9 cellular contexts compared by ENCODE assay signal in the genomic region with DNA sequence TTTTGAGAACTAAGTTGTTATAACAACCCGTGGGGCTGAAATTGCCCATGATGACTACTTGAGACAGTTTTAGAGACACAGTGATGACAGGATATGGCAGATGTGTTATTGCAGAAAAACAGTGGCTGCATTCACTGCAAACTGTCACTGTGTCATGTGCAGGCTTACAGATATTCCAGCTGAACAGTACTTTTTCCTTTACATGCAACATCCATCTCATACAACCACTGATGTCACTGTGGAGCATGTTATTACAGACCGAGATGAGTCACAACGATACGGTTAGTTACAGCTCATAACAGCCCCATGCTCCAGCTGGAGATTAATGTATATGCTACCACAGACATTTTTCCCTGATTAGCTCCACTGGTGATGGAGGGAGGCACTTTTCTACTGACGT.
A peak's percentile ranks its signal among the peaks of the same experiment; 100 is the strongest.
DNase-seq lines count a peak whose midpoint lies in the region; ATAC-seq and TF ChIP-seq lines count a peak whose summit lies in the region.
"Had no signal": no experiment of that assay in that cellular context is flagged by ENCODE, and none has a peak within 500 bp of the region (broad histone marks: within the 10 kb centered on the region; RNA-seq: fewer than 3 reads in every experiment).

No MANE protein-coding gene starts in this region.

- DNase-seq in GM10266 (ENCODE audit: extremely low spot score) = peak; percentile 17
- DNase-seq in astrocyte of the cerebellum (ENCODE audit: low read depth) = peak; percentile 43
- no peak for DNase-seq in activated T-cell treated with anti-CD3 and anti-CD28 coated beads, Interleukin-2, amount 50 U/mL, for 4 hours
- DNase-seq in Calu3 = no peak
- no peak for DNase-seq in Right ventricle myocardium superior
- DNase-seq in activated T-cell treated with anti-CD3 and anti-CD28 coated beads, Interleukin-2, amount 50 U/mL, for 48 hours = no peak
- DNase-seq: kidney glomerular epithelial cell had no signal

- ATAC-seq in GM19468 (IDR thresholded peaks at IDR 0.05; ENCODE audit: extremely low read depth, unreplicated experiment) (peak; percentile 83), HG03135 (IDR thresholded peaks at IDR 0.05; ENCODE audit: unreplicated experiment) (peak; percentile 92), Right ventricle myocardium superior (ENCODE audit: poor library complexity) (no peak)
- no peak for ATAC-seq in activated T-cell treated with anti-CD3 and anti-CD28 coated beads, Interleukin-2, amount 50 U/mL, for 4 hours

- peaks cover 8% of the 10 kb centered on the region for H3K27me3 Mint-ChIP-seq in activated T-cell treated with anti-CD3 and anti-CD28 coated beads, Interleukin-2, amount 50 U/mL, for 4 hours (ENCODE audit: low read depth)
- H3K27me3 Mint-ChIP-seq in Calu3 (ENCODE audit: unreplicated experiment) = no peaks in the 10 kb centered on the region

- intact Hi-C loops in Calu3 (cut with micrococcal nuclease; ENCODE audit: unreplicated experiment) (no loop called here), Right ventricle myocardium superior (cut with DNase I) (no loop called here)

- TF ChIP-seq CTCF in GM10266 (IDR thresholded peaks at IDR 0.05; ENCODE audit: control insufficient read depth, insufficient read depth, low read depth, missing control alignments) (no peak), astrocyte of the cerebellum (IDR thresholded peaks at IDR 0.05; ENCODE audit: low read depth, low read length, missing control alignments) (no peak), Calu3 (IDR thresholded peaks at IDR 0.05; ENCODE audit: unreplicated experiment) (no peak)

- H3K36me3 Mint-ChIP-seq in activated T-cell treated with anti-CD3 and anti-CD28 coated beads, Interleukin-2, amount 50 U/mL, for 4 hours (ENCODE audit: insufficient read depth) = no peaks in the 10 kb centered on the region
- H3K36me3 Mint-ChIP-seq in Calu3 (ENCODE audit: insufficient read depth, unreplicated experiment) = no peaks in the 10 kb centered on the region

- CTCF ChIA-PET in Calu3 (lab: Charles Lee) = no interaction called here

- no peak overlapping the region for H3K4me3 Mint-ChIP-seq in activated T-cell treated with anti-CD3 and anti-CD28 coated beads, Interleukin-2, amount 50 U/mL, for 4 hours
- H3K4me3 Mint-ChIP-seq in Calu3 (ENCODE audit: low read depth, unreplicated experiment) = no peak overlapping the region

- no peaks in the 10 kb centered on the region for H3K4me1 Mint-ChIP-seq in activated T-cell treated with anti-CD3 and anti-CD28 coated beads, Interleukin-2, amount 50 U/mL, for 4 hours (ENCODE audit: low read depth)
- no peaks in the 10 kb centered on the region for H3K4me1 Mint-ChIP-seq in Calu3 (ENCODE audit: low read depth, unreplicated experiment)

- H3K4me3 ChIP-seq in astrocyte of the cerebellum (ENCODE audit: low read depth, low read length) = no peak overlapping the region

- peaks cover under 1% of the 10 kb centered on the region for H3K9me3 Mint-ChIP-seq in activated T-cell treated with anti-CD3 and anti-CD28 coated beads, Interleukin-2, amount 50 U/mL, for 4 hours
- H3K9me3 Mint-ChIP-seq in Calu3 (ENCODE audit: low read depth, unreplicated experiment) = peaks cover 2% of the 10 kb centered on the region

- no peak overlapping the region for H3K27ac Mint-ChIP-seq in Calu3 (ENCODE audit: unreplicated experiment)

- no TSS peak for BruUV-seq in Calu3 (replicated peaks; lab: Mats Ljungman, UMichigan)

- in situ Hi-C loops in astrocyte of the cerebellum (cut with HindIII; ENCODE audit: low sequenced_read_pairs) = no loop called here

Comparison
In these comparisons a context has a peak if more than half of its experiments do, and no peak if none do; other contexts are left out.
1. DNase-seq: peak in GM10266 (single experiment) and astrocyte of the cerebellum (single experiment); none in activated T-cell treated with anti-CD3 and anti-CD28 coated beads, Interleukin-2, amount 50 U/mL, for 4 hours (single experiment), Calu3 (single experiment), Right ventricle myocardium superior (single experiment) and activated T-cell treated with anti-CD3 and anti-CD28 coated beads, Interleukin-2, amount 50 U/mL, for 48 hours (0 of 2).
2. ATAC-seq: peak in GM19468 (single experiment) and HG03135 (single experiment); none in activated T-cell treated with anti-CD3 and anti-CD28 coated beads, Interleukin-2, amount 50 U/mL, for 4 hours (0 of 2) and Right ventricle myocardium superior (single experiment).